Comparison of ENCODE assay signal across 1 cellular context in genomic region chr6:117346142-117346930, GRCh38.
TF ChIP-seq lines count a peak whose summit lies in the region.

No MANE protein-coding gene starts in this region.

TF ChIP-seq in HCT116, 20 proteins besides CTCF, POLR2A, EP300 and RAD21 (continued from another document):
- no peak for TF ChIP-seq TCF7L2 (IDR thresholded peaks at IDR 0.05; ENCODE audit: borderline replicate concordance, extremely low read depth, insufficient read depth, insufficient read length)
- no peak for TF ChIP-seq SIN3A (IDR thresholded peaks at IDR 0.05; ENCODE audit: low read depth)
- TF ChIP-seq EZH2 (IDR thresholded peaks at IDR 0.05) = no peak
- TF ChIP-seq POLR2AphosphoS5 (IDR thresholded peaks at IDR 0.05; ENCODE audit: low read depth, low read length) = no peak
- TF ChIP-seq ZFX (IDR thresholded peaks at IDR 0.05) = no peak
- no peak for TF ChIP-seq EZH2phosphoT487 (IDR thresholded peaks at IDR 0.05; ENCODE audit: borderline replicate concordance)
- no peak for TF ChIP-seq ATF3 (IDR thresholded peaks at IDR 0.05)
- TF ChIP-seq ZNF274 (IDR thresholded peaks at IDR 0.05; ENCODE audit: low read depth, low read length) = no peak
- TF ChIP-seq MAX (IDR thresholded peaks at IDR 0.05) = no peak
- no peak for TF ChIP-seq YY1 (IDR thresholded peaks at IDR 0.05; ENCODE audit: extremely low read depth, insufficient replicate concordance, low read depth, low read length)
- TF ChIP-seq EGR1 (IDR thresholded peaks at IDR 0.05; ENCODE audit: low read depth) = no peak
- no peak for TF ChIP-seq SP1 (IDR thresholded peaks at IDR 0.05; ENCODE audit: low read depth)
- TF ChIP-seq REST (IDR thresholded peaks at IDR 0.05; ENCODE audit: low read depth) = no peak
